Comparison of ENCODE assay signal across 19 cellular contexts in genomic region chr18:61236476-61237057, GRCh38.
DNase-seq lines count a peak whose midpoint lies in the region; ATAC-seq, FAIRE-seq and TF ChIP-seq lines count a peak whose summit lies in the region.
"Had no signal": no experiment of that assay in that cellular context is flagged by ENCODE, and none has a peak within 500 bp of the region (broad histone marks: within the 10 kb centered on the region; RNA-seq: fewer than 3 reads in every experiment).

No MANE protein-coding gene starts in this region.

- no peak overlapping the region for H3K4me3 ChIP-seq in HepG2 (replicated peaks in 1 of 3; ENCODE audit: insufficient read depth in 1 of 3, low read depth in 2 of 3, low read length in 3 of 3)
- no peak overlapping the region for H3K4me3 ChIP-seq in right lobe of liver
- H3K4me3 ChIP-seq: BLaER1, GM12878, HAP-1, K562 had no signal

- H3K36me3 ChIP-seq in HepG2 (replicated peaks in 1 of 2; ENCODE audit: control insufficient read depth in 1 of 2, insufficient read depth in 2 of 2, low read length in 2 of 2), result no peaks in the 10 kb centered on the region
- H3K36me3 ChIP-seq in right lobe of liver, result no peaks in the 10 kb centered on the region
- H3K36me3 ChIP-seq: BLaER1, HAP-1 had no signal

- no peaks in the 10 kb centered on the region for H3K4me1 Mint-ChIP-seq in activated T-helper 2 cell treated with anti-CD3 and anti-CD28 coated beads, Interferon-gamma antibody, Interleukin-2, Interleukin-4, amounts not matched to agents 10 μg/mL and 5 μg/mL and 100 μg/mL, durations not matched to agents 14 hours and 24 hours and 36 hours (ENCODE audit: low read depth)
- H3K4me1 Mint-ChIP-seq: CD8-positive, alpha-beta memory T cell had no signal

- H3K4me2 ChIP-seq in HepG2 (ENCODE audit: low read depth, low read length), result no peak overlapping the region
- H3K4me2 ChIP-seq: BLaER1 had no signal

- in situ Hi-C loops in HepG2 (cut with HindIII; ENCODE audit: extremely low pct_ligation_motif_present, low pct_unique_long_range_greater_than_20kb), result no loop called here

- H3K27me3 ChIP-seq in HepG2 (ENCODE audit: control insufficient read depth in 1 of 2, insufficient read depth in 2 of 2, low read length in 2 of 2) (no peaks in the 10 kb centered on the region), right lobe of liver (no peaks in the 10 kb centered on the region)
- H3K27me3 ChIP-seq: BLaER1 had no signal

- no peak overlapping the region for H3K4me3 Mint-ChIP-seq in activated T-helper 2 cell treated with anti-CD3 and anti-CD28 coated beads, Interferon-gamma antibody, Interleukin-2, Interleukin-4, amounts not matched to agents 10 μg/mL and 5 μg/mL and 100 μg/mL, durations not matched to agents 14 hours and 24 hours and 36 hours (ENCODE audit: low read depth)
- H3K4me3 Mint-ChIP-seq: CD8-positive, alpha-beta memory T cell had no signal

- FAIRE-seq in HepG2 (lab: Jason Lieb, UNC), result no peak
- FAIRE-seq: GM12878, GM18507, K562 had no signal

- H3K79me2 ChIP-seq in HepG2 (ENCODE audit: insufficient read depth, low read length), result no peaks in the 10 kb centered on the region

- H3K27ac ChIP-seq in HepG2 (ENCODE audit: extremely low read length, insufficient read depth, low read length), result no peak overlapping the region
- H3K27ac ChIP-seq in right lobe of liver, result no peak overlapping the region
- H3K27ac ChIP-seq: 22Rv1, BLaER1, HL-60 had no signal

- no peak for TF ChIP-seq POLR2A in HepG2 (IDR thresholded peaks at IDR 0.05; ENCODE audit: insufficient read depth in 1 of 2, low read depth in 2 of 2, low read length in 2 of 2)
- no peak for TF ChIP-seq POLR2A in right lobe of liver (IDR thresholded peaks at IDR 0.05)

- CTCF ChIA-PET in HepG2 (lab: Yijun Ruan, JAX; ENCODE audit: low intra/inter-chr PET ratio, low total read pairs), result no interaction called here

- no TSS peak for BruUV-seq in HepG2 (replicated peaks; lab: Mats Ljungman, UMichigan)

- POLR2A ChIA-PET in HepG2 (lab: Yijun Ruan, JAX), result no interaction called here

- no peak overlapping the region for H2AFZ ChIP-seq in HepG2 (ENCODE audit: low read length)

- TF ChIP-seq EP300 in HepG2 (IDR thresholded peaks at IDR 0.05; ENCODE audit: low read depth in 2 of 2, low read length in 2 of 2), result no peak
- no peak for TF ChIP-seq EP300 in HepG2 (CRISPR knock-in tag; IDR thresholded peaks at IDR 0.05; ENCODE audit: borderline replicate concordance)

- no peak for TF ChIP-seq CTCF in HepG2 (CRISPR knock-in tag; IDR thresholded peaks at IDR 0.05)
- no peak for TF ChIP-seq CTCF in right lobe of liver (IDR thresholded peaks at IDR 0.05)

- no peaks in the 10 kb centered on the region for H3K27me3 Mint-ChIP-seq in activated T-helper 2 cell treated with anti-CD3 and anti-CD28 coated beads, Interferon-gamma antibody, Interleukin-2, Interleukin-4, amounts not matched to agents 10 μg/mL and 5 μg/mL and 100 μg/mL, durations not matched to agents 14 hours and 24 hours and 36 hours (ENCODE audit: low read depth)
- H3K27me3 Mint-ChIP-seq: CD8-positive, alpha-beta memory T cell had no signal

- H4K20me1 ChIP-seq in HepG2 (ENCODE audit: insufficient read depth, low read length), result no peaks in the 10 kb centered on the region
- H4K20me1 ChIP-seq: BLaER1 had no signal

- no peak for ATAC-seq in HepG2
- no peak for ATAC-seq in right lobe of liver
- no peak for ATAC-seq in GM18909 (IDR thresholded peaks at IDR 0.05; ENCODE audit: poor library complexity, unreplicated experiment)
- ATAC-seq in HG03565 (IDR thresholded peaks at IDR 0.05; ENCODE audit: unreplicated experiment), result no peak
- ATAC-seq: GM12878, K562 had no signal

- WGBS in HepG2 (ENCODE audit: low lambda C conversion rate), result under 1% methylated on average over 4 of the region's 4 CpGs
- WGBS in right lobe of liver (ENCODE audit: insufficient coverage, low coverage, low lambda C conversion rate, missing lambda C conversion rate), result 47% methylated on average over 4 of the region's 4 CpGs

- DNase-seq in NCI-H1092 treated with DMSO at 0.1 percent for 48 hours (lab: John Stamatoyannopoulos, UW), result peak; percentile 47
- no peak for DNase-seq in NCI-H1092 (lab: John Stamatoyannopoulos, UW)
- DNase-seq in HepG2 (ENCODE audit: low spot score), result no peak
- DNase-seq in right lobe of liver, result no peak
- DNase-seq in cerebellar nuclear complex (lab: John Stamatoyannopoulos, UW), result peak; percentile 85 to 93
- no peak for DNase-seq in activated T-helper 2 cell treated with anti-CD3 and anti-CD28 coated beads, Interferon-gamma antibody, Interleukin-2, Interleukin-4, amounts not matched to agents 10 μg/mL and 5 μg/mL and 100 μg/mL, durations not matched to agents 14 hours and 24 hours and 36 hours (ENCODE audit: low spot score)
- DNase-seq: AML-193; CD8-positive, alpha-beta memory T cell; DMS 273 treated with DMSO at 0.1 percent for 48 hours; GOT3 had no signal

- H3K4me1 ChIP-seq in HepG2 (ENCODE audit: insufficient read depth, low read length) (no peaks in the 10 kb centered on the region), right lobe of liver (no peaks in the 10 kb centered on the region)
- H3K4me1 ChIP-seq: BLaER1, HAP-1 had no signal

- no peak overlapping the region for H3K27ac Mint-ChIP-seq in activated T-helper 2 cell treated with anti-CD3 and anti-CD28 coated beads, Interferon-gamma antibody, Interleukin-2, Interleukin-4, amounts not matched to agents 10 μg/mL and 5 μg/mL and 100 μg/mL, durations not matched to agents 14 hours and 24 hours and 36 hours
- H3K27ac Mint-ChIP-seq: CD8-positive, alpha-beta memory T cell had no signal

- TF ChIP-seq RAD21 in HepG2 (CRISPR knock-in tag; IDR thresholded peaks at IDR 0.05), result no peak

- H3K9me3 ChIP-seq in HepG2 (ENCODE audit: low read length), result peaks cover 13% of the 10 kb centered on the region; the same call in 1 of the 2 replicates
- no peaks in the 10 kb centered on the region for H3K9me3 ChIP-seq in right lobe of liver
- H3K9me3 ChIP-seq: BLaER1, HAP-1 had no signal

- H3K9ac ChIP-seq in HepG2 (ENCODE audit: insufficient read depth, low read depth, low read length), result no peak overlapping the region
- H3K9ac ChIP-seq: BLaER1 had no signal

- H3K9me3 Mint-ChIP-seq in activated T-helper 2 cell treated with anti-CD3 and anti-CD28 coated beads, Interferon-gamma antibody, Interleukin-2, Interleukin-4, amounts not matched to agents 10 μg/mL and 5 μg/mL and 100 μg/mL, durations not matched to agents 14 hours and 24 hours and 36 hours, result no peaks in the 10 kb centered on the region

- no peaks in the 10 kb centered on the region for H3K36me3 Mint-ChIP-seq in activated T-helper 2 cell treated with anti-CD3 and anti-CD28 coated beads, Interferon-gamma antibody, Interleukin-2, Interleukin-4, amounts not matched to agents 10 μg/mL and 5 μg/mL and 100 μg/mL, durations not matched to agents 14 hours and 24 hours and 36 hours (ENCODE audit: low read depth)
- H3K36me3 Mint-ChIP-seq: CD8-positive, alpha-beta memory T cell had no signal

- intact Hi-C loops in HepG2 (cut with micrococcal nuclease; ENCODE audit: unreplicated experiment), result no loop called here
- intact Hi-C loops in right lobe of liver (cut with DNase I), result no loop called here
- intact Hi-C loops in activated T-helper 2 cell treated with anti-CD3 and anti-CD28 coated beads, Interferon-gamma antibody, Interleukin-2, Interleukin-4, amounts not matched to agents 10 μg/mL and 5 μg/mL and 100 μg/mL, durations not matched to agents 14 hours and 24 hours and 36 hours (cut with micrococcal nuclease), result no loop called here

TF ChIP-seq in HepG2, 621 proteins besides CTCF, POLR2A, EP300 and RAD21:
- TF ChIP-seq MAFK (conservative IDR thresholded peaks at IDR 0.05 in 1 of 2, IDR thresholded peaks at IDR 0.05 in 1 of 2; ENCODE audit: low read length in 2 of 2) (peak; percentile 50 to 63; a peak in 2 of 4 replicates), MAFF (IDR thresholded peaks at IDR 0.05; ENCODE audit: low read depth, low read length) (peak; percentile 67), MED1 (CRISPR knock-in tag; IDR thresholded peaks at IDR 0.05) (no peak)

Comparison
In these comparisons a context has a peak if more than half of its experiments do, and no peak if none do; other contexts are left out.
1. DNase-seq: peak in NCI-H1092 treated with DMSO at 0.1 percent for 48 hours (single experiment) and cerebellar nuclear complex (2 of 2); none in NCI-H1092 (single experiment), HepG2 (single experiment), right lobe of liver (0 of 3) and activated T-helper 2 cell treated with anti-CD3 and anti-CD28 coated beads, Interferon-gamma antibody, Interleukin-2, Interleukin-4, amounts not matched to agents 10 μg/mL and 5 μg/mL and 100 μg/mL, durations not matched to agents 14 hours and 24 hours and 36 hours (single experiment).